Comparison of ENCODE assay signal across 1 cellular context in the genomic region with DNA sequence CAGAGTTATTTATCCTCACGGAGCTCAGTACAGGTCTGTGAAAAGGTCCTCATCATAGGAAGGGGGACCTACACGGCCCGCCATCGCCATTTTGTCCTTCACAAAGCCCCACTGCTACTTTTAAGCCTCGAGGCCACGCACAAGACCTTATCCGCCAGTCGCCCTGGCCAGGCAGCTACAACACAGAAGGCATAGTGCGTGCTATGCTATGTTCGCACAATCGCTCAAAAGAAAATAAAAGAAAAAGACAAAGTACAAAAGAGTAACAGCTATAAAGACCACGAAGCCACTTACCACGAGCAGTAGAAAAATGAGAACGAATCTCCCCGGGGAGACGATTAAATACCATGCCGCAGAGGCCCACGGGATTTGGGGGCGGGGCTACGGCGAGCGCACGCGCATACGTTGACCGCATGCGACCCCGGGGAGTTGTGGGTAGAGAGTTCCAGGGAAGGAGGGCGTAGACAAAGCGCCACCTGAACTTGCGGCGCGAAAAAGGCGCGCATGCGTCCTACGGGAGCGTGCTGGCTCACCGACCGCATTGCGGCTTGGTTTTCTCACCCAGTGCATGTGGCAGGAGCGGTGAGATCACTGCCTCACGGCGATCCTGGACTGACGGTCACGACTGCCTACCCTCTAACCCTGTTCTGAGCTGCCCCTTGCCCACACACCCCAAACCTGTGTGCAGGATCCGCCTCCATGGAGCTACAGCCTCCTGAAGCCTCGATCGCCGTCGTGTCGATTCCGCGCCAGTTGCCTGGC.
TF ChIP-seq lines count a peak whose summit lies in the region.

No MANE protein-coding gene starts in this region.

TF ChIP-seq in K562, 482 proteins besides CTCF, POLR2A, EP300 and RAD21 (continued from another document and continues in another):
- TF ChIP-seq, protein P1, sequence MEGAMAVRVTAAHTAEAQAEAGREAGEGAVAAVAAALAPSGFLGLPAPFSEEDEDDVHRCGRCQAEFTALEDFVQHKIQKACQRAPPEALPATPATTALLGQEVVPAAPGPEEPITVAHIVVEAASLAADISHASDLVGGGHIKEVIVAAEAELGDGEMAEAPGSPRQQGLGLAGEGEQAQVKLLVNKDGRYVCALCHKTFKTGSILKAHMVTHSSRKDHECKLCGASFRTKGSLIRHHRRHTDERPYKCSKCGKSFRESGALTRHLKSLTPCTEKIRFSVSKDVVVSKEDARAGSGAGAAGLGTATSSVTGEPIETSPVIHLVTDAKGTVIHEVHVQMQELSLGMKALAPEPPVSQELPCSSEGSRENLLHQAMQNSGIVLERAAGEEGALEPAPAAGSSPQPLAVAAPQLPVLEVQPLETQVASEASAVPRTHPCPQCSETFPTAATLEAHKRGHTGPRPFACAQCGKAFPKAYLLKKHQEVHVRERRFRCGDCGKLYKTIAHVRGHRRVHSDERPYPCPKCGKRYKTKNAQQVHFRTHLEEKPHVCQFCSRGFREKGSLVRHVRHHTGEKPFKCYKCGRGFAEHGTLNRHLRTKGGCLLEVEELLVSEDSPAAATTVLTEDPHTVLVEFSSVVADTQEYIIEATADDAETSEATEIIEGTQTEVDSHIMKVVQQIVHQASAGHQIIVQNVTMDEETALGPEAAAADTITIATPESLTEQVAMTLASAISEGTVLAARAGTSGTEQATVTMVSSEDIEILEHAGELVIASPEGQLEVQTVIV (CRISPR knock-in tag; IDR thresholded peaks at IDR 0.05; ENCODE audit: borderline replicate concordance) = no peak
- TF ChIP-seq CHCHD3 (CRISPR knock-in tag; IDR thresholded peaks at IDR 0.05) = peak; percentile 91; the same call in 1 of the 2 replicates
- TF ChIP-seq KLF1 (tag; IDR thresholded peaks at IDR 0.05) = no peak
- no peak for TF ChIP-seq ZNF584 (CRISPR knock-in tag; IDR thresholded peaks at IDR 0.05; ENCODE audit: low read depth)
- TF ChIP-seq, protein P2, sequence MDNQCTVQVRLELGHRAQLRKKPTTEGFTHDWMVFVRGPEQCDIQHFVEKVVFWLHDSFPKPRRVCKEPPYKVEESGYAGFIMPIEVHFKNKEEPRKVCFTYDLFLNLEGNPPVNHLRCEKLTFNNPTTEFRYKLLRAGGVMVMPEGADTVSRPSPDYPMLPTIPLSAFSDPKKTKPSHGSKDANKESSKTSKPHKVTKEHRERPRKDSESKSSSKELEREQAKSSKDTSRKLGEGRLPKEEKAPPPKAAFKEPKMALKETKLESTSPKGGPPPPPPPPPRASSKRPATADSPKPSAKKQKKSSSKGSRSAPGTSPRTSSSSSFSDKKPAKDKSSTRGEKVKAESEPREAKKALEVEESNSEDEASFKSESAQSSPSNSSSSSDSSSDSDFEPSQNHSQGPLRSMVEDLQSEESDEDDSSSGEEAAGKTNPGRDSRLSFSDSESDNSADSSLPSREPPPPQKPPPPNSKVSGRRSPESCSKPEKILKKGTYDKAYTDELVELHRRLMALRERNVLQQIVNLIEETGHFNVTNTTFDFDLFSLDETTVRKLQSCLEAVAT (IDR thresholded peaks at IDR 0.05) = peak; percentile 97 to 99
- peak; percentile 79; the same call in 1 of the 2 replicates for TF ChIP-seq HNRNPUL1 (IDR thresholded peaks at IDR 0.05; ENCODE audit: low read length)
- no peak for TF ChIP-seq ZFP1 (CRISPR knock-in tag; IDR thresholded peaks at IDR 0.05)
- 0 out of 4 replicates have a peak, but pooled peaks of 1 of the 2 experiments have one; percentile 11 for TF ChIP-seq TRIM24 (IDR thresholded peaks at IDR 0.05)
- TF ChIP-seq FUS (optimal IDR thresholded peaks at IDR 0.05; ENCODE audit: low read depth, low read length) = peak; percentile 2
- no peak for TF ChIP-seq ZNF507 (tag; conservative IDR thresholded peaks at IDR 0.05)
- TF ChIP-seq, protein P3, sequence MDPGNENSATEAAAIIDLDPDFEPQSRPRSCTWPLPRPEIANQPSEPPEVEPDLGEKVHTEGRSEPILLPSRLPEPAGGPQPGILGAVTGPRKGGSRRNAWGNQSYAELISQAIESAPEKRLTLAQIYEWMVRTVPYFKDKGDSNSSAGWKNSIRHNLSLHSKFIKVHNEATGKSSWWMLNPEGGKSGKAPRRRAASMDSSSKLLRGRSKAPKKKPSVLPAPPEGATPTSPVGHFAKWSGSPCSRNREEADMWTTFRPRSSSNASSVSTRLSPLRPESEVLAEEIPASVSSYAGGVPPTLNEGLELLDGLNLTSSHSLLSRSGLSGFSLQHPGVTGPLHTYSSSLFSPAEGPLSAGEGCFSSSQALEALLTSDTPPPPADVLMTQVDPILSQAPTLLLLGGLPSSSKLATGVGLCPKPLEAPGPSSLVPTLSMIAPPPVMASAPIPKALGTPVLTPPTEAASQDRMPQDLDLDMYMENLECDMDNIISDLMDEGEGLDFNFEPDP (CRISPR knock-in tag; IDR thresholded peaks at IDR 0.05) = no peak
- TF ChIP-seq RFX1 (IDR thresholded peaks at IDR 0.05) = no peak
- TF ChIP-seq ZNF134 (CRISPR knock-in tag; conservative IDR thresholded peaks at IDR 0.05) = no peak
- peak; percentile 42 to 76; a peak in 2 of 4 replicates for TF ChIP-seq NONO (IDR thresholded peaks at IDR 0.05; ENCODE audit: low read depth in 2 of 2, low read length in 1 of 2)
- TF ChIP-seq, protein P4, sequence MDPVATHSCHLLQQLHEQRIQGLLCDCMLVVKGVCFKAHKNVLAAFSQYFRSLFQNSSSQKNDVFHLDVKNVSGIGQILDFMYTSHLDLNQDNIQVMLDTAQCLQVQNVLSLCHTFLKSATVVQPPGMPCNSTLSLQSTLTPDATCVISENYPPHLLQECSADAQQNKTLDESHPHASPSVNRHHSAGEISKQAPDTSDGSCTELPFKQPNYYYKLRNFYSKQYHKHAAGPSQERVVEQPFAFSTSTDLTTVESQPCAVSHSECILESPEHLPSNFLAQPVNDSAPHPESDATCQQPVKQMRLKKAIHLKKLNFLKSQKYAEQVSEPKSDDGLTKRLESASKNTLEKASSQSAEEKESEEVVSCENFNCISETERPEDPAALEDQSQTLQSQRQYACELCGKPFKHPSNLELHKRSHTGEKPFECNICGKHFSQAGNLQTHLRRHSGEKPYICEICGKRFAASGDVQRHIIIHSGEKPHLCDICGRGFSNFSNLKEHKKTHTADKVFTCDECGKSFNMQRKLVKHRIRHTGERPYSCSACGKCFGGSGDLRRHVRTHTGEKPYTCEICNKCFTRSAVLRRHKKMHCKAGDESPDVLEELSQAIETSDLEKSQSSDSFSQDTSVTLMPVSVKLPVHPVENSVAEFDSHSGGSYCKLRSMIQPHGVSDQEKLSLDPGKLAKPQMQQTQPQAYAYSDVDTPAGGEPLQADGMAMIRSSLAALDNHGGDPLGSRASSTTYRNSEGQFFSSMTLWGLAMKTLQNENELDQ (CRISPR knock-in tag; IDR thresholded peaks at IDR 0.05; ENCODE audit: borderline replicate concordance) = peak; percentile 95; the same call in 1 of the 2 replicates
- no peak for TF ChIP-seq ZNF224 (CRISPR knock-in tag; IDR thresholded peaks at IDR 0.05)
- TF ChIP-seq LARP7 (IDR thresholded peaks at IDR 0.05) = peak; percentile 69; the same call in 1 of the 2 replicates
- TF ChIP-seq HSF4 (CRISPR knock-in tag; IDR thresholded peaks at IDR 0.05; ENCODE audit: borderline replicate concordance) = no peak
- no peak for TF ChIP-seq PHB (CRISPR knock-in tag; IDR thresholded peaks at IDR 0.05)
- no peak for TF ChIP-seq HNRNPH1 (optimal IDR thresholded peaks at IDR 0.05; ENCODE audit: low read depth, low read length)
- no peak for TF ChIP-seq ZC3H11A (IDR thresholded peaks at IDR 0.05; ENCODE audit: low read depth, low read length)
- TF ChIP-seq MTA3 (IDR thresholded peaks at IDR 0.05; ENCODE audit: borderline replicate concordance) = peak; percentile 100
- TF ChIP-seq ZNF143 (CRISPR knock-in tag; IDR thresholded peaks at IDR 0.05) = peak; percentile 88
- TF ChIP-seq ZNF766 (CRISPR knock-in tag; conservative IDR thresholded peaks at IDR 0.05) = no peak
- no peak for TF ChIP-seq HMG20B (CRISPR knock-in tag; IDR thresholded peaks at IDR 0.05)
- no peak for TF ChIP-seq ZNF184 (CRISPR knock-in tag; IDR thresholded peaks at IDR 0.05)
- TF ChIP-seq, protein P5, sequence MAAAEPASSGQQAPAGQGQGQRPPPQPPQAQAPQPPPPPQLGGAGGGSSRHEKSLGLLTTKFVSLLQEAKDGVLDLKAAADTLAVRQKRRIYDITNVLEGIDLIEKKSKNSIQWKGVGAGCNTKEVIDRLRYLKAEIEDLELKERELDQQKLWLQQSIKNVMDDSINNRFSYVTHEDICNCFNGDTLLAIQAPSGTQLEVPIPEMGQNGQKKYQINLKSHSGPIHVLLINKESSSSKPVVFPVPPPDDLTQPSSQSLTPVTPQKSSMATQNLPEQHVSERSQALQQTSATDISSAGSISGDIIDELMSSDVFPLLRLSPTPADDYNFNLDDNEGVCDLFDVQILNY (CRISPR knock-in tag; IDR thresholded peaks at IDR 0.05) = peak; percentile 23; the same call in 1 of the 2 replicates
- TF ChIP-seq, protein P6, sequence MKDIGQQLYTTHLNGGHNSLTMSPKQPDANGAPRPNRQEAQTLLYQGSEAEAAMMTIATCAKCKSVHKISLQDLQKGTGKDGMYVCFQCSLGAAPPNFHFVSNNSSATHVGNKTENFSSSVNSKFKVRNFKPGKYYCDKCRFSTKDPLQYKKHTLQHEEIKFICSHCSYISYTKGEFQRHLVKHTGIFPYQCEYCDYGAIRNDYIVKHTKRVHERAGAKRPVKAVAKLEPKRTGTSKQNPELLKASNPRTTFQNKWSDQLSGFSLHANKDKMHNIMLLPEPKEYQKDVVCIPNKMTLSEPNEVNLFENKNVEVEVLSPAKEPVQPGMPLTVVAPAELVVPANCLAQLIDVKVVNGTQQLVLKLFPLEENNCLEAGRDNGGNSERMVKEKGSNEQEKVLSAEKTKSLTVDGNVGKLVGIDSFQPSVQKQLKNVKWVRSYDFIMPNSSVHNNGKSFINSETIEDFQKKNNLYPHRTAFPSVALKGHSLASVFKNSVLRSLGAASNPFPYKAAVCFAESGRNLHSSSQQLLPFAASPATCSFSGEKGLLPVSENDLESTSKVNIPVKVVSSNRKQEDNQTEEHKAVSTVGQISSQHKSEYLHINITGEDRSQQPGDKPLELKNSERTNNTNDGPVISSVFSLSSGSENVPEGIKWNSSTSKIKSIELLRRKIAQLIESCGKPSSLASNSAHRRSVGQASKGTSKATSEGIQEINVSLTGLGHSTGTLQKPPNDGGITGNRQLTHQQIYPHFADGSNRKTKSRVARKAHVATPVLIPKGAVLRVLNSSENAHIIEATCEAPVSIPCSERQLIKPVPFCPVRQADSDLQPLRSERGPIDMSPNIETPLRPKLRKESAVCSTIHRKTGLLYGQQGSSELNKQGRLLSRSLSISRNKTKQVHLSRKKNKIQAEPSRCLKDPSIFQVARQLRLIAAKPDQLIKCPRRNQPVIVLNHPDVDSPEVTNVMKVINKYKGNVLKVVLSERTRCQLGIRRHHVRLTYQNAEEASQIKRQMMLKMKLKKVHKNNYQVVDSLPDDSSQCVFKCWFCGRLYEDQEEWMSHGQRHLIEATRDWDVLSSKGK (CRISPR knock-in tag; IDR thresholded peaks at IDR 0.05) = no peak
- peak; percentile 92 for TF ChIP-seq CBX1 (IDR thresholded peaks at IDR 0.05; ENCODE audit: low read depth)
- TF ChIP-seq ILF3 (IDR thresholded peaks at IDR 0.05; ENCODE audit: borderline replicate concordance) = peak; percentile 97
- TF ChIP-seq, protein P7, sequence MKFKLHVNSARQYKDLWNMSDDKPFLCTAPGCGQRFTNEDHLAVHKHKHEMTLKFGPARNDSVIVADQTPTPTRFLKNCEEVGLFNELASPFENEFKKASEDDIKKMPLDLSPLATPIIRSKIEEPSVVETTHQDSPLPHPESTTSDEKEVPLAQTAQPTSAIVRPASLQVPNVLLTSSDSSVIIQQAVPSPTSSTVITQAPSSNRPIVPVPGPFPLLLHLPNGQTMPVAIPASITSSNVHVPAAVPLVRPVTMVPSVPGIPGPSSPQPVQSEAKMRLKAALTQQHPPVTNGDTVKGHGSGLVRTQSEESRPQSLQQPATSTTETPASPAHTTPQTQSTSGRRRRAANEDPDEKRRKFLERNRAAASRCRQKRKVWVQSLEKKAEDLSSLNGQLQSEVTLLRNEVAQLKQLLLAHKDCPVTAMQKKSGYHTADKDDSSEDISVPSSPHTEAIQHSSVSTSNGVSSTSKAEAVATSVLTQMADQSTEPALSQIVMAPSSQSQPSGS (CRISPR knock-in tag; IDR thresholded peaks at IDR 0.05) = peak; percentile 74; the same call in 1 of the 2 replicates
- TF ChIP-seq ZNF140 (CRISPR knock-in tag; IDR thresholded peaks at IDR 0.05) = no peak
- no peak for TF ChIP-seq HNRNPL (IDR thresholded peaks at IDR 0.05; ENCODE audit: low read depth, low read length)
- no peak for TF ChIP-seq ATF1 (CRISPR knock-in tag; IDR thresholded peaks at IDR 0.05)
- TF ChIP-seq ATF1 (tag; IDR thresholded peaks at IDR 0.05) = peak; percentile 73
- TF ChIP-seq SIN3B (IDR thresholded peaks at IDR 0.05; ENCODE audit: low read depth) = no peak; the same call in 1 of the 2 replicates
- no peak for TF ChIP-seq SRSF7 (optimal IDR thresholded peaks at IDR 0.05; ENCODE audit: low read depth, low read length)
- TF ChIP-seq HLTF (IDR thresholded peaks at IDR 0.05) = peak; percentile 87
- TF ChIP-seq, protein P8, sequence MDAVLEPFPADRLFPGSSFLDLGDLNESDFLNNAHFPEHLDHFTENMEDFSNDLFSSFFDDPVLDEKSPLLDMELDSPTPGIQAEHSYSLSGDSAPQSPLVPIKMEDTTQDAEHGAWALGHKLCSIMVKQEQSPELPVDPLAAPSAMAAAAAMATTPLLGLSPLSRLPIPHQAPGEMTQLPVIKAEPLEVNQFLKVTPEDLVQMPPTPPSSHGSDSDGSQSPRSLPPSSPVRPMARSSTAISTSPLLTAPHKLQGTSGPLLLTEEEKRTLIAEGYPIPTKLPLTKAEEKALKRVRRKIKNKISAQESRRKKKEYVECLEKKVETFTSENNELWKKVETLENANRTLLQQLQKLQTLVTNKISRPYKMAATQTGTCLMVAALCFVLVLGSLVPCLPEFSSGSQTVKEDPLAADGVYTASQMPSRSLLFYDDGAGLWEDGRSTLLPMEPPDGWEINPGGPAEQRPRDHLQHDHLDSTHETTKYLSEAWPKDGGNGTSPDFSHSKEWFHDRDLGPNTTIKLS (IDR thresholded peaks at IDR 0.05; ENCODE audit: borderline replicate concordance, low read depth) = peak; percentile 87
- no peak for TF ChIP-seq ETS2 (tag; IDR thresholded peaks at IDR 0.05; ENCODE audit: borderline replicate concordance, poor library complexity, severe bottlenecking)
- TF ChIP-seq RBM14 (IDR thresholded peaks at IDR 0.05; ENCODE audit: borderline replicate concordance, insufficient read depth, low read depth, low read length) = no peak
- TF ChIP-seq NR2F6 (CRISPR knock-in tag; IDR thresholded peaks at IDR 0.05) = no peak; the same call in 1 of the 2 replicates
- TF ChIP-seq YY1 (IDR thresholded peaks at IDR 0.05; ENCODE audit: borderline replicate concordance in 1 of 3, control insufficient read depth in 1 of 3, extremely low read depth in 1 of 3, insufficient read depth in 3 of 3, insufficient read length in 1 of 3, insufficient replicate concordance in 2 of 3, low read depth in 1 of 3, low read length in 2 of 3) = peak; percentile 58 to 94 (median 79)
- TF ChIP-seq KLF16 (IDR thresholded peaks at IDR 0.05) = no peak
- no peak; the same call in 1 of the 2 replicates for TF ChIP-seq DNMT1 (IDR thresholded peaks at IDR 0.05)
- no peak for TF ChIP-seq PCBP2 (IDR thresholded peaks at IDR 0.05; ENCODE audit: low read depth, low read length, poor library complexity, severe bottlenecking)
- TF ChIP-seq, protein P9, sequence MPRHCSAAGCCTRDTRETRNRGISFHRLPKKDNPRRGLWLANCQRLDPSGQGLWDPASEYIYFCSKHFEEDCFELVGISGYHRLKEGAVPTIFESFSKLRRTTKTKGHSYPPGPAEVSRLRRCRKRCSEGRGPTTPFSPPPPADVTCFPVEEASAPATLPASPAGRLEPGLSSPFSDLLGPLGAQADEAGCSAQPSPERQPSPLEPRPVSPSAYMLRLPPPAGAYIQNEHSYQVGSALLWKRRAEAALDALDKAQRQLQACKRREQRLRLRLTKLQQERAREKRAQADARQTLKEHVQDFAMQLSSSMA (CRISPR knock-in tag; IDR thresholded peaks at IDR 0.05) = peak; percentile 72; the same call in 1 of the 2 replicates
- peak; percentile 75 for TF ChIP-seq BRD9 (IDR thresholded peaks at IDR 0.05; ENCODE audit: low read depth, partially characterized antibody)
- TF ChIP-seq ZNF408 (CRISPR knock-in tag; IDR thresholded peaks at IDR 0.05; ENCODE audit: low read depth) = no peak
